21 cellular contexts compared by ENCODE assay signal in genomic region chr15:34275721-34276120, GRCh38.
"Had no signal": no experiment of that assay in that cellular context is flagged by ENCODE, and none has a peak within 500 bp of the region (broad histone marks: within the 10 kb centered on the region; RNA-seq: fewer than 3 reads in every experiment).

No MANE protein-coding gene starts in this region.

- H3K4me3 ChIP-seq: adrenal gland, cardiac muscle cell, tibial artery had no signal

- ATAC-seq: effector memory CD8-positive, alpha-beta T cell; left lobe of liver; stimulated activated naive CD8-positive, alpha-beta T cell treated with anti-CD3 and anti-CD28 coated beads, Interleukin-15, Interleukin-2, amounts not matched to agents 100 U/mL and 50 U/mL, for 24 hours had no signal

- DNase-seq: activated CD4-positive, alpha-beta T cell treated with anti-CD3 and anti-CD28 coated beads, Interleukin-2, amount 10 ng/mL, durations not matched to agents 24 days and 14 days; activated CD8-positive, alpha-beta memory T cell treated with anti-CD3 and anti-CD28 coated beads, Interleukin-2, amount 50 U/mL, for 48 hours; activated effector memory CD4-positive, alpha-beta T cell treated with Interleukin-2 at 50 U/mL for 16 hours; activated naive CD4-positive, alpha-beta T cell treated with anti-CD3 and anti-CD28 coated beads, Interleukin-2, amount 10 ng/mL, durations not matched to agents 7 days and 5 days; activated T-cell treated with anti-CD3 and anti-CD28 coated beads, Interleukin-2, amount 50 U/mL, for 48 hours; adrenal gland; effector memory CD8-positive, alpha-beta T cell; head of caudate nucleus; kidney; nephron progenitor cell; occipital lobe; retina; stimulated activated CD4-positive, alpha-beta T cell treated with anti-CD3 and anti-CD28 coated beads, Interleukin-12 subunit alpha, Interleukin-12 subunit beta, amount 100 ng/mL, for 4 hours; stimulated activated CD4-positive, alpha-beta T cell treated with anti-CD3 and anti-CD28 coated beads, Interleukin-1b, Interleukin-23, amount 100 ng/mL, for 48 hours; stimulated activated naive CD8-positive, alpha-beta T cell treated with anti-CD3 and anti-CD28 coated beads, Interleukin-15, Interleukin-2, amounts not matched to agents 100 U/mL and 50 U/mL, for 24 hours; substantia nigra; T-helper 1 cell; T-helper 9 cell; tibial artery had no signal

- H3K27ac ChIP-seq: adrenal gland, cardiac muscle cell, tibial artery had no signal

- H3K36me3 ChIP-seq: adrenal gland, tibial artery had no signal

- H3K4me1 ChIP-seq: tibial artery had no signal

- H3K27me3 ChIP-seq: adrenal gland, cardiac muscle cell, tibial artery had no signal

- H3K9me3 ChIP-seq: adrenal gland, tibial artery had no signal
